In genomic region chr1:77989762-77990161, GRCh38 we compare ENCODE assay signal across 1 cellular context.
TF ChIP-seq lines count a peak whose summit lies in the region.

No MANE protein-coding gene starts in this region.

TF ChIP-seq in H1, 55 proteins besides CTCF, POLR2A, EP300 and RAD21:
- TF ChIP-seq EZH2 (IDR thresholded peaks at IDR 0.05; ENCODE audit: low read depth, low read length, severe bottlenecking): no peak
- peak; percentile 50; the same call in 1 of the 2 replicates for TF ChIP-seq SRF (IDR thresholded peaks at IDR 0.05; ENCODE audit: low read depth, low read length)
